13 cellular contexts compared by ENCODE assay signal in the genomic region with DNA sequence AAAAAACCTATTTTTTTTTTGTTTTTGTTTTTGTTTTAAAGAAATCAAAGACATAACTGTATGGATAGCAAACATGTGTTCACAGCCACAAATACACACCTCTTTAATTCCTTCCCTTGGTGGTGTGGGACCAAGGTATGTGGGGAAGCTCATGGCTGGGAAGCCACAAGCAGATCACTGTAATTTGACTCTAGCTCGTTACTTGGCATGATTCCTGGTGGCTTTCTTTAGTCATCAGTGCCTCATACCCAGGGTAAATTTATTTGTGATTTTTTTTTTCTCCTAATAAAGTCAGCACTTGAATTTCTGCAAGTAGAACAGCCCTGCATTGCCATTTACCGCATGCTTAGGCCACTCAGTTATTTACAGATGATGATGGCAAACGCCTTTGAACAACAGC.
DNase-seq lines count a peak whose midpoint lies in the region; ATAC-seq, FAIRE-seq and TF ChIP-seq lines count a peak whose summit lies in the region.
"Had no signal": no experiment of that assay in that cellular context is flagged by ENCODE, and none has a peak within 500 bp of the region (broad histone marks: within the 10 kb centered on the region; RNA-seq: fewer than 3 reads in every experiment).

No MANE protein-coding gene starts in this region.

- no peak overlapping the region for H3K4me3 ChIP-seq in AG10803 (ENCODE audit: low read length)
- H3K4me3 ChIP-seq: coronary artery, GM23338, testis had no signal

- peaks cover 0 to 6% (median 4%) of the 10 kb centered on the region in 6 donors for H3K9me3 Mint-ChIP-seq in immature natural killer cell
- H3K9me3 Mint-ChIP-seq: GM23338 had no signal

- no peak for ATAC-seq in HG03139 (IDR thresholded peaks at IDR 0.05; ENCODE audit: unreplicated experiment)
- ATAC-seq: GM23338 had no signal

- H3K27me3 Mint-ChIP-seq in immature natural killer cell (ENCODE audit: low read depth in 3 of 3) = peaks cover 0 to 3% (median 0%) of the 10 kb centered on the region in 3 donors

- H3K36me3 Mint-ChIP-seq in immature natural killer cell = no peaks in the 10 kb centered on the region

- FAIRE-seq in HTR-8/SVneo (lab: Jason Lieb, UNC) = no peak

- no peaks in the 10 kb centered on the region for H3K4me1 Mint-ChIP-seq in immature natural killer cell

- DNase-seq in AG10803 (ENCODE audit: low read depth) (peak; percentile 96), HTR-8/SVneo (ENCODE audit: insufficient read length, low spot score) (peak; percentile 51), amniotic epithelial cell (ENCODE audit: low read depth) (peak; percentile 1), iris pigment epithelial cell (ENCODE audit: low read depth) (peak; percentile 75), immature natural killer cell (no peak), mucosa of gallbladder (ENCODE audit: low spot score) (no peak)
- DNase-seq in stimulated activated naive CD4-positive, alpha-beta T cell treated with Interleukin-2 at 50 U/mL for 16 hours (lab: John Stamatoyannopoulos, UW) = no peak
- DNase-seq: activated CD4-positive, alpha-beta T cell treated with anti-CD3 and anti-CD28 coated beads for 1 hour; NCI-H345; testis had no signal

- H3K27ac Mint-ChIP-seq in immature natural killer cell = no peak overlapping the region
- H3K27ac Mint-ChIP-seq: GM23338 had no signal

- no peak overlapping the region for H3K4me3 Mint-ChIP-seq in immature natural killer cell
- H3K4me3 Mint-ChIP-seq: GM23338 had no signal

- no peak for TF ChIP-seq CTCF in AG10803 (conservative IDR thresholded peaks at IDR 0.05; ENCODE audit: low read length)

Comparison
In these comparisons a context has a peak if more than half of its experiments do, and no peak if none do; other contexts are left out.
1. DNase-seq: peak in AG10803 (single experiment), HTR-8/SVneo (single experiment), amniotic epithelial cell (single experiment) and iris pigment epithelial cell (single experiment); none in immature natural killer cell (0 of 3), stimulated activated naive CD4-positive, alpha-beta T cell treated with Interleukin-2 at 50 U/mL for 16 hours (single experiment) and mucosa of gallbladder (single experiment).